In the genomic region with DNA sequence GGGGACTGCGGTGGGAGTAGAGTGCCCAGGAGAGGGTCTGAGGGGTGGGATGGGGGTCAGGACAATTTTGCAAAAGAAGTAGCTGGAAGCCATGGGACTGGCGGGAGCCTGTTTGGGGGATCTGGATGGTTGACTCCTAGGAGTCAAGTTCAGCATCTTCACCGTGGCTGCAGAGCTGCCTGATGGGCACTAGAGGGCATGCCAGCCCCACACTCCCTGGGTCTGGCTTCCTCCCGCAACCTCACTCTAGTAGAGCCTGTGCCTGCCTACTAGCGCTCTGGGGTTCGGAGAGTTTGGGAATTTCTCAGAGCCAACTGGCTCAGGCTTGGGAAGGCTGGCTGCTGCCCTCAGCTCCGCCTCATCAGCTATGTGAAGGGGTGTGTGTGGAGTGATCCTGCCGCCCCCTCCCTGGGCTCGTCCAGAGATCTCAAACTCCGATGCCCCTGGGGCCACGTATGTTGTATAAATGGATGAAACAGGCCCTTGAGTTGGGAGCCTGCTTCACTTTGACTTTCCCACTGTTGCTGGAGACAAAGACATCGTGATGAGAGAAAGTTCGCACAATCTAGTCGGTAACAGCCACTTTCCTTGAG, we compare ENCODE assay signal across 1 cellular context.
TF ChIP-seq lines count a peak whose summit lies in the region.

No MANE protein-coding gene starts in this region.

TF ChIP-seq in GM12878, 131 proteins besides CTCF, POLR2A, EP300 and RAD21:
- peak; percentile 41; the same call in 1 of the 2 replicates for TF ChIP-seq SMC3 (IDR thresholded peaks at IDR 0.05; ENCODE audit: borderline replicate concordance, low read length)
- TF ChIP-seq IRF4 (IDR thresholded peaks at IDR 0.05; ENCODE audit: low read depth, low read length): 0 out of 2 replicates have a peak, but pooled peaks have one; percentile 34
- TF ChIP-seq YY1 (IDR thresholded peaks at IDR 0.05; ENCODE audit: low read depth, low read length): peak; percentile 53; the same call in 1 of the 2 replicates
- TF ChIP-seq, protein P1, sequence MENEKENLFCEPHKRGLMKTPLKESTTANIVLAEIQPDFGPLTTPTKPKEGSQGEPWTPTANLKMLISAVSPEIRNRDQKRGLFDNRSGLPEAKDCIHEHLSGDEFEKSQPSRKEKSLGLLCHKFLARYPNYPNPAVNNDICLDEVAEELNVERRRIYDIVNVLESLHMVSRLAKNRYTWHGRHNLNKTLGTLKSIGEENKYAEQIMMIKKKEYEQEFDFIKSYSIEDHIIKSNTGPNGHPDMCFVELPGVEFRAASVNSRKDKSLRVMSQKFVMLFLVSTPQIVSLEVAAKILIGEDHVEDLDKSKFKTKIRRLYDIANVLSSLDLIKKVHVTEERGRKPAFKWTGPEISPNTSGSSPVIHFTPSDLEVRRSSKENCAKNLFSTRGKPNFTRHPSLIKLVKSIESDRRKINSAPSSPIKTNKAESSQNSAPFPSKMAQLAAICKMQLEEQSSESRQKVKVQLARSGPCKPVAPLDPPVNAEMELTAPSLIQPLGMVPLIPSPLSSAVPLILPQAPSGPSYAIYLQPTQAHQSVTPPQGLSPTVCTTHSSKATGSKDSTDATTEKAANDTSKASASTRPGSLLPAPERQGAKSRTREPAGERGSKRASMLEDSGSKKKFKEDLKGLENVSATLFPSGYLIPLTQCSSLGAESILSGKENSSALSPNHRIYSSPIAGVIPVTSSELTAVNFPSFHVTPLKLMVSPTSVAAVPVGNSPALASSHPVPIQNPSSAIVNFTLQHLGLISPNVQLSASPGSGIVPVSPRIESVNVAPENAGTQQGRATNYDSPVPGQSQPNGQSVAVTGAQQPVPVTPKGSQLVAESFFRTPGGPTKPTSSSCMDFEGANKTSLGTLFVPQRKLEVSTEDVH (IDR thresholded peaks at IDR 0.05; ENCODE audit: low read depth, partially characterized antibody): no peak
- no peak for TF ChIP-seq MTA2 (IDR thresholded peaks at IDR 0.05; ENCODE audit: low read depth)
- TF ChIP-seq PAX5 (IDR thresholded peaks at IDR 0.05; ENCODE audit: borderline replicate concordance, low read depth, low read length): no peak
- TF ChIP-seq, protein P2, sequence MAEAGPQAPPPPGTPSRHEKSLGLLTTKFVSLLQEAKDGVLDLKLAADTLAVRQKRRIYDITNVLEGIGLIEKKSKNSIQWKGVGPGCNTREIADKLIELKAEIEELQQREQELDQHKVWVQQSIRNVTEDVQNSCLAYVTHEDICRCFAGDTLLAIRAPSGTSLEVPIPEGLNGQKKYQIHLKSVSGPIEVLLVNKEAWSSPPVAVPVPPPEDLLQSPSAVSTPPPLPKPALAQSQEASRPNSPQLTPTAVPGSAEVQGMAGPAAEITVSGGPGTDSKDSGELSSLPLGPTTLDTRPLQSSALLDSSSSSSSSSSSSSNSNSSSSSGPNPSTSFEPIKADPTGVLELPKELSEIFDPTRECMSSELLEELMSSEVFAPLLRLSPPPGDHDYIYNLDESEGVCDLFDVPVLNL (IDR thresholded peaks at IDR 0.05; ENCODE audit: low read depth, low read length): no peak
- 0 out of 3 replicates have a peak, but pooled peaks have one; percentile 8 for TF ChIP-seq POU2F2 (IDR thresholded peaks at IDR 0.05; ENCODE audit: borderline replicate concordance, low read depth, low read length)
- TF ChIP-seq BHLHE40 (IDR thresholded peaks at IDR 0.05; ENCODE audit: borderline replicate concordance in 1 of 2, low read depth in 2 of 2, low read length in 1 of 2): peak in 1 of 2 experiments; percentile 25; a peak in 1 of 4 replicates
- 0 out of 2 replicates have a peak, but pooled peaks have one; percentile 10 for TF ChIP-seq IKZF1 (conservative IDR thresholded peaks at IDR 0.05)
